Comparison of ENCODE assay signal across 8 cellular contexts in genomic region chr1:240004086-240004749, GRCh38.
DNase-seq lines count a peak whose midpoint lies in the region; ATAC-seq and TF ChIP-seq lines count a peak whose summit lies in the region.

No MANE protein-coding gene starts in this region.

- H3K27ac ChIP-seq in adrenal gland: no peak overlapping the region

- intact Hi-C loops in adrenal gland (cut with DNase I): no loop called here
- intact Hi-C loops in mucosa of descending colon (cut with DNase I, micrococcal nuclease): no loop called here

- DNase-seq in NCI-H748 (lab: John Stamatoyannopoulos, UW; ENCODE audit: unreplicated experiment) (peak; percentile 23), NCI-H748 treated with DMSO at 0.1 percent for 48 hours (lab: John Stamatoyannopoulos, UW) (no peak), adrenal gland (peak in 1 of 7 donors; percentile 9), mucosa of descending colon (peak in 1 of 3 donors; percentile 20), NCI-H1092 treated with DMSO at 0.1 percent for 48 hours (lab: John Stamatoyannopoulos, UW) (no peak), kidney glomerular epithelial cell (lab: John Stamatoyannopoulos, UW) (no peak)

- peaks cover 11% of the 10 kb centered on the region for H3K27me3 ChIP-seq in adrenal gland

- ATAC-seq in HG02885 (IDR thresholded peaks at IDR 0.05; ENCODE audit: poor library complexity, unreplicated experiment) (peak; percentile 65), mucosa of descending colon (peak; percentile 45), HG03460 (IDR thresholded peaks at IDR 0.05; ENCODE audit: unreplicated experiment) (no peak)

- WGBS in adrenal gland, 4 donors: 58 to 62% (median 60%) methylated on average over 12 of the region's 12 CpGs

- H3K36me3 ChIP-seq in adrenal gland (replicated peaks in 1 of 2) (no peaks in the 10 kb centered on the region), mucosa of descending colon (ENCODE audit: low read depth) (no peaks in the 10 kb centered on the region)

- no peaks in the 10 kb centered on the region for H3K9me3 ChIP-seq in adrenal gland (replicated peaks in 1 of 3)
- no peaks in the 10 kb centered on the region for H3K9me3 ChIP-seq in mucosa of descending colon

- no peak for TF ChIP-seq POLR2A in adrenal gland (IDR thresholded peaks at IDR 0.05)

- H3K4me3 ChIP-seq in adrenal gland (no peak overlapping the region), mucosa of descending colon (no peak overlapping the region)

- TF ChIP-seq CTCF in adrenal gland (IDR thresholded peaks at IDR 0.05) (peak in 5 of 6 experiments; percentile 32 to 66 (median 47)), mucosa of descending colon (IDR thresholded peaks at IDR 0.05) (peak; percentile 65)

- H3K4me1 ChIP-seq in adrenal gland (replicated peaks in 1 of 2) (no peaks in the 10 kb centered on the region), mucosa of descending colon (ENCODE audit: low read depth) (peaks cover 2% of the 10 kb centered on the region)
